ENCODE assay signal across 8 cellular contexts in the genomic region with DNA sequence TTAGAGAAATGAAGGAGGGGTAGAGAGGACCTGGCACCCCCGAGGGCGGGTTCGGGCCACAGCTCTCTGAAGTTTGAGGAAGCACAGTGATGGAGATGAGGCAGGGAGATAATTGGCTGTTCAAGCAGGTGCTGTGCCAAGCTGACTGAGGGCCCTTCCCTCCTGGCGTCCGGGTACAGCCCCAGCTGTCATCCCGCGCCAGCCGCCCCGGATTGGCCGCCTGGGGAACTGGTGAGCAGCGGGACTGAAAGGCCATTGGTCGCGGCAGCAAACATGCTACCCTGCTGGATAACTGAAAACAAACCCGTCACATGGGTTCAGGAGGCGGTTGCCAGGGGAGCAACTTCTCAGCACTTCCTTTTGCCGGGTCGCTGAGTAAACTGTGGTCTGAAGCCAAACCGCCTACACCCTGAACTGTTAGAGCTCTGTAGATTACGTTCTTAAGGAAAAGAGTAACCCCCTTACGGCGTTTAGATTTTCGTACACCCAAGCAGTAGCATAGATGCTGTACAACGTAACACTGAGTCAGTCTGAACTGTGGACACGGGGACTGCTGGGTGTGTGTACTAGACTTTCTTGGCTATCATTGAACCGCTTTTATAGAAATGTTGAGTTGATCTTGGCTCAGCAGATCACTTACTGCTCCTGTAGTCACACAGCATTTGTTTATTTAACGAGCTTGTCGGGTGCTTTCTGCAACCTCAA. TPM values are rescaled to one million over a fixed set of nuclear protein-coding genes. Genes with fewer than 3 reads are reported as not detected.
DNase-seq lines count a peak whose midpoint lies in the region; ATAC-seq, FAIRE-seq and TF ChIP-seq lines count a peak whose summit lies in the region.

No MANE protein-coding gene starts in this region.

- FAIRE-seq in small intestine (lab: Jason Lieb, UNC), result no peak

- H3K4me1 ChIP-seq in small intestine (ENCODE audit: control insufficient read depth in 2 of 2, insufficient read depth in 1 of 2, low read depth in 1 of 2, low read length in 1 of 2), result peaks cover 5 to 8% of the 10 kb centered on the region in 2 donors

- ATAC-seq in GM18907 (IDR thresholded peaks at IDR 0.05; ENCODE audit: unreplicated experiment) (peak; percentile 78), HG03139 (IDR thresholded peaks at IDR 0.05; ENCODE audit: unreplicated experiment) (peak; percentile 57)

- DNase-seq in AG04449 (ENCODE audit: low read depth, low spot score) (peak; percentile 72), NCI-H2227 (lab: John Stamatoyannopoulos, UW; ENCODE audit: unreplicated experiment) (peak; percentile 93), cardiac fibroblast (ENCODE audit: low read depth in 2 of 2) (peak; percentile 97), iPS-NIHi7 (ENCODE audit: extremely low spot score) (peak; percentile 96), small intestine (peak; percentile 97)

- peak overlapping the region; percentile 83 to 88 for H3K27ac ChIP-seq in small intestine (ENCODE audit: low read depth in 1 of 2, low read length in 1 of 2)

- CTCF ChIA-PET in AG04449 (lab: Yijun Ruan, JAX), result interaction anchor here (1.1 to 4.5 kb wide), 6 partner anchors 46 to 371 kb away, joined by 3 to 45 read pairs (median 5); no protein-coding TSS in a partner anchor

- H3K9me3 ChIP-seq in small intestine (ENCODE audit: control insufficient read depth, low read depth), result no peaks in the 10 kb centered on the region

- H3K36me3 ChIP-seq in small intestine (ENCODE audit: control insufficient read depth in 2 of 2, insufficient read depth in 2 of 2, low read length in 2 of 2), result peaks cover 0 to 7% of the 10 kb centered on the region in 2 donors

- H3K4me3 ChIP-seq in AG04449 (ENCODE audit: low read depth, low read length) (peak overlapping the region; percentile 73), WI38 (ENCODE audit: low read depth, low read length) (peak overlapping the region; percentile 75), cardiac fibroblast (replicated peaks in 1 of 2; ENCODE audit: low read depth in 2 of 2, low read length in 2 of 2) (peak overlapping the region; percentile 85 to 87), small intestine (ENCODE audit: low read depth in 1 of 2, low read length in 2 of 2) (peak overlapping the region; percentile 78 to 86)

- TF ChIP-seq CTCF in AG04449 (IDR thresholded peaks at IDR 0.05; ENCODE audit: insufficient read depth, low read length, missing control alignments) (no peak), WI38 (IDR thresholded peaks at IDR 0.05; ENCODE audit: low read depth, low read length) (no peak), cardiac fibroblast (IDR thresholded peaks at IDR 0.05; ENCODE audit: low read depth, low read length) (no peak)

- no peaks in the 10 kb centered on the region for H3K27me3 ChIP-seq in small intestine (ENCODE audit: control insufficient read depth in 2 of 2, insufficient read depth in 2 of 2, low read length in 2 of 2)

- 0 to 1% (median 0%) methylated on average over 27 of the region's 27 CpGs for WGBS in small intestine, 3 donors

- POLR2A ChIA-PET in AG04449 (lab: Yijun Ruan, JAX), result interaction anchor here (0.6 to 3.5 kb wide), 5 partner anchors 63 to 296 kb away, joined by 3 to 26 read pairs (median 3); a partner anchor contains a TSS

RNA-seq across cellular contexts. Expression of a gene that starts 1.3 kb away (rescaled TPM):
- 10 to 100 TPM in 1 of 3 donors, 1 to 10 TPM in 2; 5.8 to 70.1 (median 9.2) TPM for polyA plus RNA-seq in small intestine

Comparison
In these comparisons a context has a peak if more than half of its experiments do, and no peak if none do; other contexts are left out.
1. Peak in every context shown above with its lines: DNase-seq, ATAC-seq, H3K4me3 ChIP-seq and H3K27ac ChIP-seq.